In genomic region chr1:66489972-66490601, GRCh38 we compare ENCODE assay signal across 22 cellular contexts. TPM values are rescaled to one million over a fixed set of nuclear protein-coding genes. Genes with fewer than 3 reads are reported as not detected.
DNase-seq lines count a peak whose midpoint lies in the region; ATAC-seq, FAIRE-seq and TF ChIP-seq lines count a peak whose summit lies in the region.
"Had no signal": no experiment of that assay in that cellular context is flagged by ENCODE, and none has a peak within 500 bp of the region (broad histone marks: within the 10 kb centered on the region; RNA-seq: fewer than 3 reads in every experiment).

No MANE protein-coding gene starts in this region.

- no peaks in the 10 kb centered on the region for H3K4me1 Mint-ChIP-seq in stimulated activated memory B cell treated with anti-CD40 and anti-IgM and Interleukin-4, amounts not matched to agents 10 μg/mL and 1 μg/mL and 100 μg/mL, for 72 hours
- H3K4me1 Mint-ChIP-seq: activated naive CD8-positive, alpha-beta T cell treated with anti-CD3 and anti-CD28 coated beads, Interleukin-2, amount 10 ng/mL, durations not matched to agents 7 days and 5 days had no signal

- H2AFZ ChIP-seq in SK-N-SH (ENCODE audit: low read depth), result peak overlapping the region; percentile 88
- H2AFZ ChIP-seq: neural progenitor cell had no signal

- H3K27me3 Mint-ChIP-seq in stimulated activated memory B cell treated with anti-CD40 and anti-IgM and Interleukin-4, amounts not matched to agents 10 μg/mL and 1 μg/mL and 100 μg/mL, for 72 hours, result no peaks in the 10 kb centered on the region
- H3K27me3 Mint-ChIP-seq: activated naive CD8-positive, alpha-beta T cell treated with anti-CD3 and anti-CD28 coated beads, Interleukin-2, amount 10 ng/mL, durations not matched to agents 7 days and 5 days; brain; dendritic cell treated with granulocyte-macrophage colony-stimulating factor and Interleukin-4, amounts not matched to agents 40 ng/mL and 50 ng/mL, for 4 days had no signal

- no peak overlapping the region for H3K27ac Mint-ChIP-seq in stimulated activated memory B cell treated with anti-CD40 and anti-IgM and Interleukin-4, amounts not matched to agents 10 μg/mL and 1 μg/mL and 100 μg/mL, for 72 hours
- H3K27ac Mint-ChIP-seq: activated naive CD8-positive, alpha-beta T cell treated with anti-CD3 and anti-CD28 coated beads, Interleukin-2, amount 10 ng/mL, durations not matched to agents 7 days and 5 days; dendritic cell treated with granulocyte-macrophage colony-stimulating factor and Interleukin-4, amounts not matched to agents 40 ng/mL and 50 ng/mL, for 4 days; neural progenitor cell; T-helper 2 cell treated with Interferon-gamma antibody and Interleukin-4, amounts not matched to agents 5 μg/mL and 100 μg/mL, for 36 hours had no signal

- CTCF ChIA-PET in SK-N-SH (lab: Yijun Ruan, JAX), result interaction anchor here (0.9 to 3.6 kb wide), 11 partner anchors 10 to 247 kb away, joined by 3 to 25 read pairs (median 9); no protein-coding TSS in a partner anchor

- H3K4me1 ChIP-seq in SK-N-SH (ENCODE audit: control insufficient read depth in 1 of 2, insufficient read depth in 2 of 2, low read depth in 1 of 2, low read length in 1 of 2) (peaks cover 46 to 63% of the 10 kb centered on the region in 2 experiments), cardiac muscle cell (ENCODE audit: low read depth) (peaks cover 28% of the 10 kb centered on the region)
- H3K4me1 ChIP-seq: gastroesophageal sphincter, testis had no signal

- ATAC-seq in stimulated activated memory B cell treated with anti-CD40 and anti-IgM and Interleukin-4, amounts not matched to agents 10 μg/mL and 1 μg/mL and 100 μg/mL, for 72 hours, result peak; percentile 43
- ATAC-seq: gastroesophageal sphincter had no signal

- TF ChIP-seq EP300 in SK-N-SH (IDR thresholded peaks at IDR 0.05; ENCODE audit: borderline replicate concordance in 1 of 2, low read depth in 1 of 2, low read length in 1 of 2), result peak in 1 of 2 experiments; percentile 12; a peak in 1 of 4 replicates

- WGBS in SK-N-SH (ENCODE audit: low lambda C conversion rate), result 15% methylated on average over 2 of the region's 2 CpGs

- H3K79me2 ChIP-seq in SK-N-SH (ENCODE audit: insufficient read depth), result no peaks in the 10 kb centered on the region

- no peak for TF ChIP-seq RAD21 in SK-N-SH (IDR thresholded peaks at IDR 0.05; ENCODE audit: low read length)

- in situ Hi-C loops in KBM-7 (cut with MboI; ENCODE audit: low pct_unique_long_range_greater_than_20kb, low sequenced_read_pairs), result no loop called here

- no peaks in the 10 kb centered on the region for H3K9me3 ChIP-seq in SK-N-SH
- H3K9me3 ChIP-seq in cardiac muscle cell (ENCODE audit: low read depth), result no peaks in the 10 kb centered on the region
- H3K9me3 ChIP-seq: gastroesophageal sphincter, testis had no signal

- FAIRE-seq in RCC 7860 (lab: Jason Lieb, UNC), result no peak
- FAIRE-seq: GM19239, H54 had no signal

- H3K36me3 Mint-ChIP-seq in stimulated activated memory B cell treated with anti-CD40 and anti-IgM and Interleukin-4, amounts not matched to agents 10 μg/mL and 1 μg/mL and 100 μg/mL, for 72 hours, result no peaks in the 10 kb centered on the region
- H3K36me3 Mint-ChIP-seq: activated naive CD8-positive, alpha-beta T cell treated with anti-CD3 and anti-CD28 coated beads, Interleukin-2, amount 10 ng/mL, durations not matched to agents 7 days and 5 days; brain; neural progenitor cell had no signal

- peaks cover 47% of the 10 kb centered on the region for H3F3A ChIP-seq in SK-N-SH (replicated peaks; ENCODE audit: insufficient read depth)

- H3K4me3 ChIP-seq in SK-N-SH (ENCODE audit: low read depth in 2 of 2, low read length in 1 of 2) (peak overlapping the region in 1 of 2 experiments; percentile 33; a peak in 1 of 4 replicates), cardiac muscle cell (no peak overlapping the region)
- H3K4me3 ChIP-seq: gastroesophageal sphincter, neural progenitor cell, testis had no signal

- no peak for TF ChIP-seq CTCF in SK-N-SH (IDR thresholded peaks at IDR 0.05)
- no peak for TF ChIP-seq CTCF in cardiac muscle cell (IDR thresholded peaks at IDR 0.05; ENCODE audit: low read depth, low read length)

- H3K36me3 ChIP-seq in SK-N-SH (replicated peaks in 1 of 2; ENCODE audit: control insufficient read depth in 1 of 2, insufficient read depth in 2 of 2, low read length in 1 of 2) (no peaks in the 10 kb centered on the region), cardiac muscle cell (no peaks in the 10 kb centered on the region)
- H3K36me3 ChIP-seq: gastroesophageal sphincter, neural progenitor cell had no signal

- H3K27me3 ChIP-seq in SK-N-SH (ENCODE audit: insufficient read depth), result no peaks in the 10 kb centered on the region
- H3K27me3 ChIP-seq in cardiac muscle cell, result no peaks in the 10 kb centered on the region
- H3K27me3 ChIP-seq: gastroesophageal sphincter, neural progenitor cell, testis had no signal

- H3K9me3 Mint-ChIP-seq in stimulated activated memory B cell treated with anti-CD40 and anti-IgM and Interleukin-4, amounts not matched to agents 10 μg/mL and 1 μg/mL and 100 μg/mL, for 72 hours, result no peaks in the 10 kb centered on the region
- H3K9me3 Mint-ChIP-seq: activated naive CD8-positive, alpha-beta T cell treated with anti-CD3 and anti-CD28 coated beads, Interleukin-2, amount 10 ng/mL, durations not matched to agents 7 days and 5 days; dendritic cell treated with granulocyte-macrophage colony-stimulating factor and Interleukin-4, amounts not matched to agents 40 ng/mL and 50 ng/mL, for 4 days; neural progenitor cell; T-helper 2 cell treated with Interferon-gamma antibody and Interleukin-4, amounts not matched to agents 5 μg/mL and 100 μg/mL, for 36 hours had no signal

- DNase-seq in EL (peak; percentile 30), SK-N-SH (no peak), cardiac muscle cell (ENCODE audit: low read depth in 1 of 2, low spot score in 1 of 2) (peak; percentile 7 to 25), cerebellar cortex (ENCODE audit: low spot score) (no peak), RCC 7860 (ENCODE audit: low spot score) (no peak), KBM-7 (no peak)
- DNase-seq: activated naive CD8-positive, alpha-beta T cell treated with anti-CD3 and anti-CD28 coated beads, Interleukin-2, amount 10 ng/mL, durations not matched to agents 7 days and 5 days; AML-193; COR-L47; midbrain; NCI-H1436 treated with DMSO at 0.1 percent for 48 hours; NCI-H2171 treated with DMSO at 0.1 percent for 48 hours; NCI-H69; testis had no signal

- peak overlapping the region; percentile 81 for H3K4me2 ChIP-seq in SK-N-SH
- H3K4me2 ChIP-seq: neural progenitor cell had no signal

- no peaks in the 10 kb centered on the region for H3K9me2 ChIP-seq in SK-N-SH

- H3K27ac ChIP-seq in SK-N-SH (ENCODE audit: low read depth in 2 of 2, low read length in 1 of 2) (peak overlapping the region; percentile 95 to 100), cardiac muscle cell (no peak overlapping the region)
- H3K27ac ChIP-seq: gastroesophageal sphincter, neural progenitor cell, testis had no signal

- no peak overlapping the region for H3K4me3 Mint-ChIP-seq in stimulated activated memory B cell treated with anti-CD40 and anti-IgM and Interleukin-4, amounts not matched to agents 10 μg/mL and 1 μg/mL and 100 μg/mL, for 72 hours
- H3K4me3 Mint-ChIP-seq: activated naive CD8-positive, alpha-beta T cell treated with anti-CD3 and anti-CD28 coated beads, Interleukin-2, amount 10 ng/mL, durations not matched to agents 7 days and 5 days; brain; dendritic cell treated with granulocyte-macrophage colony-stimulating factor and Interleukin-4, amounts not matched to agents 40 ng/mL and 50 ng/mL, for 4 days; neural progenitor cell; T-helper 2 cell treated with Interferon-gamma antibody and Interleukin-4, amounts not matched to agents 5 μg/mL and 100 μg/mL, for 36 hours had no signal

- POLR2A ChIA-PET in SK-N-SH (lab: Yijun Ruan, JAX), result interaction anchor here (1.1 to 2.6 kb wide), 4 partner anchors 14 to 307 kb away, joined by 4 to 28 read pairs (median 8); no protein-coding TSS in a partner anchor

- no peaks in the 10 kb centered on the region for H4K20me1 ChIP-seq in SK-N-SH (ENCODE audit: insufficient read depth)

- peak overlapping the region; percentile 70 for H3K9ac ChIP-seq in SK-N-SH
- H3K9ac ChIP-seq: neural progenitor cell had no signal

TF ChIP-seq in SK-N-SH, 30 proteins besides CTCF, POLR2A, EP300 and RAD21:
- TF ChIP-seq IRF3 (IDR thresholded peaks at IDR 0.05; ENCODE audit: low read depth, low read length) (no peak), NRF1 (IDR thresholded peaks at IDR 0.05; ENCODE audit: low read depth, low read length) (no peak)
TF ChIP-seq in SK-N-SH: peak in this region for 0.

RNA-seq across cellular contexts. Expression of gene SGIP1, which starts 43.9 kb away (rescaled TPM):
- 15.5 and 22.1 TPM in 2 replicates for polyA plus RNA-seq in SK-N-SH (2012; rRNA removed)
- 12.4 and 15.1 TPM in 2 replicates for polyA plus RNA-seq in SK-N-SH (2012; cell fraction: cytosol; rRNA removed)
- polyA plus RNA-seq in SK-N-SH (2012; cell fraction: nucleus; rRNA removed), result 35.3 and 68.0 TPM in 2 replicates
- 2.6 and 8.8 TPM in 2 replicates for total RNA-seq in cardiac muscle cell
- 3.3 and 10.0 TPM in 2 replicates for polyA plus RNA-seq in cardiac muscle cell
- total RNA-seq: activated naive CD8-positive, alpha-beta T cell treated with anti-CD3 and anti-CD28 coated beads, Interleukin-2, amount 10 ng/mL, durations not matched to agents 7 days and 5 days had no signal

Comparison
In these comparisons a context has a peak if more than half of its experiments do, and no peak if none do; other contexts are left out.
1. DNase-seq: peak in EL (single experiment) and cardiac muscle cell (2 of 2); none in SK-N-SH (single experiment), cerebellar cortex (single experiment), RCC 7860 (single experiment) and KBM-7 (single experiment).